17 cellular contexts compared by ENCODE assay signal in the genomic region with DNA sequence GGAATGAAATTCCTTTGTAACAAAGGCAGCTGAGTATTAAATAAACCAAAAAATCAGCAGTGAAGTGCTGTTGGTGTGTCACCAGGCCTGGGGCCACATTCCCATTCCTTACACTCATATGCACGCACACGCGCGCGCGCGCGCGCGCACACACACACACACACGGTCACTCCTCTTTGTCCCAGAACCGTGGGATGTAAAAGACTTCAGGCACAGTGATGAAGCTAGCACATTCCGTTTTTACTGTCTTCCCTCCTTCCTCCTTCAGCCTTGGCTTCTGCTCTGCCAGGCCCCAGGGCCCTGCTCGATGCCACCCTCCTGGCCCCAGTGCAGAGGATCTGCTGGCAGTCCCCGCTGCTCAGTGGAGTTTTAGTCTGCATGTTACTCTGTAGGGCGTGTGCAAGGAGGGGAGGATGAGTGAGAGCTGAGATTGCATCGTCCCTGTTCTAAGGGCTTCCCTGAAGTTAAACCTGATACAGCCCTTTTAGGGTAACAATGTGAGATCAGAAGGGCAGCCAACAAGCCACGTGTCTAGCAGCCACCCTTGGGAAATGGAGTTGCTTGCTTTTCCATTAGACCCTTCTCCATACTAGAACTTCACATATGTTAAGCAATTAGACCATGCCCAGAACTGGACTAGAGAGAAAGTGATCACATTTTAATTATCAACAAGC.
DNase-seq lines count a peak whose midpoint lies in the region; ATAC-seq, FAIRE-seq and TF ChIP-seq lines count a peak whose summit lies in the region.
"Had no signal": no experiment of that assay in that cellular context is flagged by ENCODE, and none has a peak within 500 bp of the region (broad histone marks: within the 10 kb centered on the region; RNA-seq: fewer than 3 reads in every experiment).

No MANE protein-coding gene starts in this region.

- no peaks in the 10 kb centered on the region for H3K36me3 Mint-ChIP-seq in CD4-positive, alpha-beta memory T cell
- H3K36me3 Mint-ChIP-seq: memory B cell had no signal

- H3K79me2 ChIP-seq in keratinocyte (ENCODE audit: control insufficient read depth, insufficient read depth, low read length), result no peaks in the 10 kb centered on the region

- H4K20me1 ChIP-seq in IMR-90 (ENCODE audit: insufficient read depth, low read length), result no peaks in the 10 kb centered on the region
- H4K20me1 ChIP-seq in keratinocyte (ENCODE audit: control insufficient read depth, extremely low read depth, insufficient read depth, low read length), result no peaks in the 10 kb centered on the region
- H4K20me1 ChIP-seq: BLaER1 treated with 17β-estradiol and CSF1 and Interleukin-3, amounts not matched to agents 10 nM and 100 nM had no signal

- no peak overlapping the region for H3K4me3 Mint-ChIP-seq in CD4-positive, alpha-beta memory T cell
- H3K4me3 Mint-ChIP-seq: activated T-cell treated with anti-CD3 and anti-CD28 coated beads, Interleukin-2, amount 50 U/mL, for 72 hours; memory B cell had no signal

- H3K9me1 ChIP-seq in IMR-90 (ENCODE audit: insufficient read depth, low read length), result peaks cover 17% of the 10 kb centered on the region
- H3K9me1 ChIP-seq in keratinocyte (ENCODE audit: control insufficient read depth, extremely low read depth, insufficient read depth, low read length), result no peaks in the 10 kb centered on the region

- no peak for TF ChIP-seq EP300 in suprapubic skin (IDR thresholded peaks at IDR 0.05)

- H3K36me3 ChIP-seq in IMR-90 (ENCODE audit: control insufficient read depth, insufficient read depth, low read length) (no peaks in the 10 kb centered on the region), breast epithelium (no peaks in the 10 kb centered on the region), keratinocyte (ENCODE audit: control insufficient read depth in 2 of 2, extremely low read depth in 1 of 2, insufficient read depth in 2 of 2, low read length in 2 of 2) (no peaks in the 10 kb centered on the region), suprapubic skin (no peaks in the 10 kb centered on the region)
- no peaks in the 10 kb centered on the region for H3K36me3 ChIP-seq in CD4-positive, alpha-beta memory T cell (ENCODE audit: insufficient read depth, low read length)
- H3K36me3 ChIP-seq: adrenal gland; BLaER1 treated with 17β-estradiol and CSF1 and Interleukin-3, amounts not matched to agents 10 nM and 100 nM; esophagus muscularis mucosa had no signal

- peaks cover 4 to 11% (median 8%) of the 10 kb centered on the region in 4 donors for H3K4me1 Mint-ChIP-seq in CD4-positive, alpha-beta memory T cell

- no peak for TF ChIP-seq RAD21 in IMR-90 (IDR thresholded peaks at IDR 0.05; ENCODE audit: low read length)

- TF ChIP-seq CTCF in IMR-90 (conservative IDR thresholded peaks at IDR 0.05; ENCODE audit: low read depth, low read length), result no peak
- no peak for TF ChIP-seq CTCF in breast epithelium (IDR thresholded peaks at IDR 0.05)
- TF ChIP-seq CTCF in keratinocyte (optimal IDR thresholded peaks at IDR 0.05 in 1 of 3, IDR thresholded peaks at IDR 0.05 in 1 of 3, conservative IDR thresholded peaks at IDR 0.05 in 1 of 3; ENCODE audit: extremely low read depth in 1 of 3, insufficient read depth in 2 of 3, low read length in 3 of 3), result no peak
- TF ChIP-seq CTCF in suprapubic skin (IDR thresholded peaks at IDR 0.05), result no peak

- DNase-seq in IMR-90 (peak; percentile 36), breast epithelium (ENCODE audit: low spot score in 2 of 2) (peak in 1 of 2 donors; percentile 77), keratinocyte (ENCODE audit: low read depth, low spot score) (no peak), suprapubic skin (ENCODE audit: low spot score in 2 of 2) (no peak), NCI-H187 (lab: John Stamatoyannopoulos, UW) (no peak)
- DNase-seq in CD4-positive, alpha-beta memory T cell, result no peak
- DNase-seq: activated CD4-positive, alpha-beta T cell treated with anti-CD3 and anti-CD28 coated beads, Interleukin-2, amount 50 U/mL, for 4 hours; activated T-cell treated with anti-CD3 and anti-CD28 coated beads, Interleukin-2, amount 50 U/mL, for 72 hours; adrenal gland; NCI-H2081; nucleus accumbens; substantia nigra had no signal

- H3K4me3 ChIP-seq in IMR-90 (ENCODE audit: insufficient read depth, low read depth, low read length), result no peak overlapping the region
- H3K4me3 ChIP-seq in breast epithelium, result no peak overlapping the region
- no peak overlapping the region for H3K4me3 ChIP-seq in keratinocyte (ENCODE audit: control insufficient read depth in 2 of 3, extremely low read depth in 1 of 3, insufficient read depth in 2 of 3, low read depth in 1 of 3, low read length in 3 of 3)
- no peak overlapping the region for H3K4me3 ChIP-seq in suprapubic skin
- no peak overlapping the region for H3K4me3 ChIP-seq in CD4-positive, alpha-beta memory T cell (ENCODE audit: low read length in 2 of 2)
- H3K4me3 ChIP-seq: adrenal gland; BLaER1 treated with 17β-estradiol and CSF1 and Interleukin-3, amounts not matched to agents 10 nM and 100 nM; esophagus muscularis mucosa had no signal

- H4K5ac ChIP-seq in IMR-90 (ENCODE audit: low read depth, low read length), result no peak overlapping the region

- H3K9me3 ChIP-seq in IMR-90 (ENCODE audit: control insufficient read depth, insufficient read depth, low read length), result no peaks in the 10 kb centered on the region
- H3K9me3 ChIP-seq in breast epithelium, result no peaks in the 10 kb centered on the region
- H3K9me3 ChIP-seq in keratinocyte (ENCODE audit: control insufficient read depth, low read depth, low read length), result no peaks in the 10 kb centered on the region
- no peaks in the 10 kb centered on the region for H3K9me3 ChIP-seq in suprapubic skin
- no peaks in the 10 kb centered on the region for H3K9me3 ChIP-seq in CD4-positive, alpha-beta memory T cell (ENCODE audit: control insufficient read depth in 1 of 2, low read length in 2 of 2)
- H3K9me3 ChIP-seq: adrenal gland; BLaER1 treated with 17β-estradiol and CSF1 and Interleukin-3, amounts not matched to agents 10 nM and 100 nM; esophagus muscularis mucosa had no signal

- H3K27me3 ChIP-seq in IMR-90 (ENCODE audit: control insufficient read depth, insufficient read depth, low read length), result no peaks in the 10 kb centered on the region
- H3K27me3 ChIP-seq in breast epithelium, result no peaks in the 10 kb centered on the region
- no peaks in the 10 kb centered on the region for H3K27me3 ChIP-seq in keratinocyte (ENCODE audit: control insufficient read depth, extremely low read depth, insufficient read depth, low read length)
- H3K27me3 ChIP-seq in suprapubic skin, result no peaks in the 10 kb centered on the region
- no peaks in the 10 kb centered on the region for H3K27me3 ChIP-seq in CD4-positive, alpha-beta memory T cell (ENCODE audit: insufficient read depth, low read length)
- H3K27me3 ChIP-seq: adrenal gland; BLaER1 treated with 17β-estradiol and CSF1 and Interleukin-3, amounts not matched to agents 10 nM and 100 nM; esophagus muscularis mucosa had no signal

- WGBS in IMR-90 (ENCODE audit: extremely low coverage in 2 of 2, insufficient read length in 1 of 2), 2 experiments, result 92% methylated on average over 2 of the region's 18 CpGs; no CpG with 5 or more reads in 1 of the 2 experiments
- WGBS in suprapubic skin, result 21% methylated on average over 18 of the region's 18 CpGs

- H3K4me2 ChIP-seq in IMR-90 (ENCODE audit: low read depth, low read length) (no peak overlapping the region), keratinocyte (ENCODE audit: control insufficient read depth, extremely low read depth, insufficient read depth, low read depth, low read length) (peak overlapping the region; percentile 69)

- 0 out of 2 replicates have a peak overlapping the region, but pooled peaks have one; percentile 33 for H3K14ac ChIP-seq in IMR-90 (replicated peaks; ENCODE audit: low read depth, low read length)

- H3K4ac ChIP-seq in IMR-90 (ENCODE audit: low read depth, low read length), result peak overlapping the region; percentile 2; the same call in 1 of the 2 replicates

- no peak overlapping the region for H2BK5ac ChIP-seq in IMR-90 (ENCODE audit: low read depth, low read length, poor library complexity, severe bottlenecking)

- intact Hi-C loops in IMR-90 (cut with micrococcal nuclease) (no loop called here), breast epithelium (cut with DNase I; ENCODE audit: low total_unique reads) (no loop called here)
- intact Hi-C loops in CD4-positive, alpha-beta memory T cell (cut with micrococcal nuclease), result no loop called here

- no TSS peak for BruUV-seq in IMR-90 (replicated peaks; lab: Mats Ljungman, UMichigan)

- H2AFZ ChIP-seq in IMR-90 (replicated peaks; ENCODE audit: low read length, poor library complexity), result peak overlapping the region; percentile 48
- H2AFZ ChIP-seq in keratinocyte (ENCODE audit: control insufficient read depth, low read length), result peak overlapping the region; percentile 31

- H3K27me3 Mint-ChIP-seq in CD4-positive, alpha-beta memory T cell, result peaks cover 0 to 1% of the 10 kb centered on the region in 2 donors
- H3K27me3 Mint-ChIP-seq: memory B cell had no signal

- ATAC-seq in IMR-90 (ENCODE audit: low read depth), result no peak
- ATAC-seq in GM21423 (IDR thresholded peaks at IDR 0.05; ENCODE audit: unreplicated experiment), result no peak
- ATAC-seq: activated T-cell treated with anti-CD3 and anti-CD28 coated beads, Interleukin-2, amount 50 U/mL, for 72 hours had no signal

- TF ChIP-seq POLR2A in IMR-90 (IDR thresholded peaks at IDR 0.05; ENCODE audit: low read depth, low read length) (no peak), breast epithelium (IDR thresholded peaks at IDR 0.05) (no peak), suprapubic skin (IDR thresholded peaks at IDR 0.05) (no peak)

- H3K27ac Mint-ChIP-seq in CD4-positive, alpha-beta memory T cell, result no peak overlapping the region
- H3K27ac Mint-ChIP-seq: activated T-cell treated with anti-CD3 and anti-CD28 coated beads, Interleukin-2, amount 50 U/mL, for 72 hours; memory B cell had no signal

- H2BK20ac ChIP-seq in IMR-90 (ENCODE audit: low read depth, low read length), result no peak overlapping the region; the same call in 1 of the 2 replicates

- H4K91ac ChIP-seq in IMR-90 (ENCODE audit: insufficient read depth, low read depth, low read length), result peak overlapping the region; percentile 8; the same call in 1 of the 2 replicates

- peak; percentile 64 for FAIRE-seq in keratinocyte (lab: Jason Lieb, UNC)
- FAIRE-seq: GM12891 had no signal

- no peak overlapping the region for H2AK5ac ChIP-seq in IMR-90 (ENCODE audit: low read depth, low read length)

- no peak overlapping the region for H2AK9ac ChIP-seq in IMR-90 (replicated peaks; ENCODE audit: low read depth, low read length, poor library complexity)

- H3K9ac ChIP-seq in IMR-90 (ENCODE audit: low read depth, low read length), result no peak overlapping the region
- peak overlapping the region; percentile 5 for H3K9ac ChIP-seq in keratinocyte (ENCODE audit: control insufficient read depth, extremely low read depth, insufficient read depth, low read length)
- H3K9ac ChIP-seq: BLaER1 treated with 17β-estradiol and CSF1 and Interleukin-3, amounts not matched to agents 10 nM and 100 nM had no signal

- no peaks in the 10 kb centered on the region for H3K9me3 Mint-ChIP-seq in CD4-positive, alpha-beta memory T cell
- H3K9me3 Mint-ChIP-seq: activated T-cell treated with anti-CD3 and anti-CD28 coated beads, Interleukin-2, amount 50 U/mL, for 72 hours; memory B cell had no signal

- CTCF ChIA-PET in IMR-90 (lab: Yijun Ruan, JAX), result interaction anchor here (0.6 to 0.7 kb wide), 2 partner anchors 155 to 163 kb away, joined by 3 to 4 read pairs; no protein-coding TSS in a partner anchor
- CTCF ChIA-PET in CD4-positive, alpha-beta memory T cell (lab: Charles Lee; ENCODE audit: partially characterized antibody), result no interaction called here

- no peak overlapping the region for H3K56ac ChIP-seq in IMR-90 (ENCODE audit: extremely low read depth, insufficient read depth, low read length)

- no peak overlapping the region for H4K8ac ChIP-seq in IMR-90 (ENCODE audit: low read depth in 2 of 2, low read length in 2 of 2)

- POLR2A ChIA-PET in IMR-90 (lab: Charles Lee; ENCODE audit: unreplicated experiment), result interaction anchor here (0.6 kb wide), 1 partner anchor 49 kb away, joined by 9 read pairs; no protein-coding TSS in a partner anchor
- POLR2A ChIA-PET in CD4-positive, alpha-beta memory T cell (lab: Charles Lee; ENCODE audit: partially characterized antibody), result no interaction called here

- H3K4me1 ChIP-seq in IMR-90 (ENCODE audit: control insufficient read depth, insufficient read depth, low read length) (peaks cover 37% of the 10 kb centered on the region), breast epithelium (peaks cover 0 to 34% of the 10 kb centered on the region in 2 donors), keratinocyte (ENCODE audit: control insufficient read depth, extremely low read depth, insufficient read depth, low read length) (peaks cover 66% of the 10 kb centered on the region), suprapubic skin (peaks cover 98% of the 10 kb centered on the region)
- peaks cover 5% of the 10 kb centered on the region for H3K4me1 ChIP-seq in CD4-positive, alpha-beta memory T cell (ENCODE audit: insufficient read depth, low read length)

- H3K27ac ChIP-seq in IMR-90 (ENCODE audit: insufficient read depth, low read length) (no peak overlapping the region), breast epithelium (peak overlapping the region; percentile 83 to 92), keratinocyte (ENCODE audit: control insufficient read depth, insufficient read depth, low read length) (peak overlapping the region; percentile 60), suprapubic skin (peak overlapping the region; percentile 97)
- H3K27ac ChIP-seq in CD4-positive, alpha-beta memory T cell (ENCODE audit: low read depth, low read length), result no peak overlapping the region
- H3K27ac ChIP-seq: adrenal gland, esophagus muscularis mucosa had no signal

- H3K23ac ChIP-seq in IMR-90 (ENCODE audit: low read depth, low read length), result no peak overlapping the region

- H2BK120ac ChIP-seq in IMR-90 (ENCODE audit: low read depth, low read length), result no peak overlapping the region; the same call in 1 of the 2 replicates

- dilution Hi-C loops in IMR-90 (cut with HindIII; ENCODE audit: low sequenced_read_pairs, unreplicated experiment), result no loop called here
- dilution Hi-C loops in keratinocyte (cut with MboI; ENCODE audit: extremely low pct_ligation_motif_present, low sequenced_read_pairs), result no loop called here

- 0 out of 4 replicates have a peak, but pooled peaks cover 0 to 4% of the 10 kb centered on the region in 2 experiments for H3K79me1 ChIP-seq in IMR-90 (ENCODE audit: low read depth in 1 of 2, low read length in 2 of 2)

- in situ Hi-C loops in IMR-90 (cut with MboI; ENCODE audit: low sequenced_read_pairs), result no loop called here

- no peak overlapping the region; the same call in 1 of the 2 replicates for H3K18ac ChIP-seq in IMR-90 (ENCODE audit: low read depth, low read length)

- no peak overlapping the region for H2BK15ac ChIP-seq in IMR-90 (ENCODE audit: low read depth, low read length)

Comparison
In these comparisons a context has a peak if more than half of its experiments do, and no peak if none do; other contexts are left out.
1. H3K27ac ChIP-seq: peak in breast epithelium (2 of 2), keratinocyte (single experiment) and suprapubic skin (single experiment); none in IMR-90 (single experiment) and CD4-positive, alpha-beta memory T cell (single experiment).